Comparison of ENCODE assay signal across 8 cellular contexts in the genomic region with DNA sequence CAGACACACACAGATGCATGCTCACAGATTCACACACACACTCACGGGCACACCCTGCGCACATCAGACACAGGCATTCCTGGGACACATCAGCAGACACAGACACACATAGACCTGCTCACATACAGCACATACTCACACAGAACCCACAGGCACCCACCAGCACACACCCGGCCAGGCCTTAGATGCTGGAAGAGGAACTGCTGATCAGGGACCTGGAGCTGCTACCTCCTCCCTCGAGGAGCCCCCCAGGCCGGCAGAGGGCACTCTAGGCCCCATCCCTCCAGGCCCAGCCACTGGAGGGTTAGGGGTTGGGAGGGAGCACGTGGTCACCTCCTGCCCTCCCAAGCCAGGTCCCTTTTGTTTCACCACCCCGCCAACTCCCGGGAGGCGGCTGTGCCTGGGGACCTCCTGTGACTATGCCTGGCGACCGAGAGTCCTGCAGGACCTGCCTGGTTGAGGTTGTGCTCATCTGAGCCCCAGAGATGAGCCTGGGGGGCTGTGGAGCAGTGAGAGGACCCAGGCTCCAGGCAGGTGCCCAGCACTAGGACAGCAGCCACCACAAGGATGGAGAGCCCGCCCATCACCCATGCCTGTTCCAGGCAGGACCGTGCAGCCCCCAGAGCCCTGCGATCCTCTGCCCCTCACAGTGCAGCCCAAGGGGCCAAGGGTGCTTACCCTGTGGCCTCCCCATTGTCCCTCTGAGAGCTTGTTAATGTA. TPM values are rescaled to one million over a fixed set of nuclear protein-coding genes. Genes with fewer than 3 reads are reported as not detected.
DNase-seq lines count a peak whose midpoint lies in the region; ATAC-seq and TF ChIP-seq lines count a peak whose summit lies in the region.

No MANE protein-coding gene starts in this region.

- intact Hi-C loops in activated B cell treated with CpG ODN at 0.5 μM for 24 hours (cut with micrococcal nuclease) = loop anchor here (1.0 to 2.0 kb wide), 4 partner anchors 19 to 75 kb away; no protein-coding TSS in a partner anchor

- peaks cover 0 to 4% (median 0%) of the 10 kb centered on the region in 4 donors for H3K4me1 ChIP-seq in liver (ENCODE audit: control insufficient read depth in 4 of 4, insufficient read depth in 4 of 4, low read length in 3 of 4)

- ATAC-seq in GM21717 (IDR thresholded peaks at IDR 0.05; ENCODE audit: unreplicated experiment) (peak; percentile 60), activated B cell treated with CpG ODN at 0.5 μM for 24 hours (ENCODE audit: low read depth) (peak; percentile 91)

- DNase-seq in DMS153 (lab: John Stamatoyannopoulos, UW) (peak; percentile 72), NAMALWA (ENCODE audit: low spot score) (peak; percentile 87), activated B cell treated with CpG ODN at 0.5 μM for 24 hours (peak; percentile 68), cerebellar cortex (ENCODE audit: low spot score) (peak; percentile 74), amniotic stem cell (lab: John Stamatoyannopoulos, UW) (no peak)
- peak; percentile 22 to 48 for DNase-seq in stimulated activated CD8-positive, alpha-beta memory T cell treated with anti-CD3 and anti-CD28 coated beads, Interleukin-2, amount 100 ng/mL, for 1 hour (ENCODE audit: low read depth in 2 of 2)

- H3K9ac ChIP-seq in liver (ENCODE audit: low read depth in 1 of 2, low read length in 2 of 2) = no peak overlapping the region

- no peaks in the 10 kb centered on the region for H3K9me3 ChIP-seq in liver (ENCODE audit: control insufficient read depth in 4 of 4, low read length in 3 of 4)

- no peak overlapping the region for H3K27ac ChIP-seq in liver (ENCODE audit: low read depth in 1 of 2, low read length in 2 of 2)

- H3K36me3 Mint-ChIP-seq in activated B cell treated with CpG ODN at 0.5 μM for 24 hours (ENCODE audit: low read depth) = no peaks in the 10 kb centered on the region

- POLR2A ChIA-PET in activated B cell treated with CpG ODN at 0.5 μM for 24 hours (lab: Charles Lee) = interaction anchor here (0.6 to 12.0 kb wide), 7 partner anchors 10 to 74 kb away, joined by 5 to 280 read pairs (median 9); partner anchors contain the start of gene PTMA

- H3K27me3 ChIP-seq in liver (ENCODE audit: control insufficient read depth in 4 of 4, insufficient read depth in 4 of 4, low read length in 3 of 4) = no peaks in the 10 kb centered on the region

- WGBS in liver = 41% methylated on average over 14 of the region's 14 CpGs

- CTCF ChIA-PET in activated B cell treated with CpG ODN at 0.5 μM for 24 hours (lab: Charles Lee) = interaction anchor here (0.6 to 20.2 kb wide), 9 partner anchors 9 to 207 kb away, joined by 3 to 429 read pairs (median 8); partner anchors contain the start of gene PTMA

- no peaks in the 10 kb centered on the region for H3K27me3 Mint-ChIP-seq in activated B cell treated with CpG ODN at 0.5 μM for 24 hours

- no peak overlapping the region for H3K4me3 Mint-ChIP-seq in activated B cell treated with CpG ODN at 0.5 μM for 24 hours

- H3K27ac Mint-ChIP-seq in activated B cell treated with CpG ODN at 0.5 μM for 24 hours = peak overlapping the region; percentile 32

- no peak overlapping the region for H3K4me3 ChIP-seq in liver (ENCODE audit: low read depth in 1 of 3, low read length in 3 of 3)

- peak; percentile 70 to 81 for TF ChIP-seq RAD21 in liver (IDR thresholded peaks at IDR 0.05)

- H3K4me1 Mint-ChIP-seq in activated B cell treated with CpG ODN at 0.5 μM for 24 hours = peaks cover 39% of the 10 kb centered on the region

- TF ChIP-seq CTCF in activated B cell treated with CpG ODN at 0.5 μM for 24 hours (IDR thresholded peaks at IDR 0.05) (peak; percentile 39), liver (IDR thresholded peaks at IDR 0.05; ENCODE audit: low read depth, low read length, missing input control) (peak; percentile 49)

- H3K9me3 Mint-ChIP-seq in activated B cell treated with CpG ODN at 0.5 μM for 24 hours = no peaks in the 10 kb centered on the region

- no peaks in the 10 kb centered on the region for H3K36me3 ChIP-seq in liver (ENCODE audit: control insufficient read depth in 4 of 4, insufficient read depth in 3 of 4, low read depth in 1 of 4, low read length in 3 of 4)

TF ChIP-seq in liver, 16 proteins besides CTCF, POLR2A, EP300 and RAD21:
- TF ChIP-seq RXRA (IDR thresholded peaks at IDR 0.05) (peak in 1 of 2 donors; percentile 2), TAF1 (conservative IDR thresholded peaks at IDR 0.05) (no peak)

RNA-seq across cellular contexts. Expression of gene PTMA, which starts 21.0 kb away (rescaled TPM):
- total RNA-seq in activated B cell treated with CpG ODN at 0.5 μM for 24 hours (1,531 and 1,680 TPM in 2 replicates), liver (100 to 1,000 TPM; 201 to 422 TPM)
- 100 to 1,000 TPM; 310 to 523 TPM for polyA plus RNA-seq in liver
